24 cellular contexts compared by ENCODE assay signal in genomic region chr4:104811727-104812126, GRCh38.
"Had no signal": no experiment of that assay in that cellular context is flagged by ENCODE, and none has a peak within 500 bp of the region (broad histone marks: within the 10 kb centered on the region; RNA-seq: fewer than 3 reads in every experiment).

No MANE protein-coding gene starts in this region.

- H3K9me3 ChIP-seq: adrenal gland, esophagus muscularis mucosa, gastrocnemius medialis, tibial artery had no signal

- H3K79me2 ChIP-seq: parathyroid adenoma had no signal

- ATAC-seq: activated CD8-positive, alpha-beta memory T cell treated with anti-CD3 and anti-CD28 coated beads, Interleukin-2, amount 10 ng/mL, durations not matched to agents 7 days and 5 days; activated T-helper 17 cell treated with anti-CD3 and anti-CD28 coated beads, Interleukin-2, amount 50 U/mL, for 72 hours; gastrocnemius medialis; left cardiac atrium; right cardiac atrium had no signal

- H3K4me1 ChIP-seq: adrenal gland, esophagus muscularis mucosa, gastrocnemius medialis, parathyroid adenoma, tibial artery had no signal

- H3K27me3 Mint-ChIP-seq: activated CD4-positive, alpha-beta memory T cell treated with anti-CD3 and anti-CD28 coated beads for 36 hours; activated CD8-positive, alpha-beta memory T cell treated with anti-CD3 and anti-CD28 coated beads, Interleukin-2, amount 10 ng/mL, durations not matched to agents 7 days and 5 days; activated naive CD8-positive, alpha-beta T cell; activated T-helper 17 cell treated with anti-CD3 and anti-CD28 coated beads, Interleukin-2, amount 50 U/mL, for 72 hours; central memory CD8-positive, alpha-beta T cell; memory B cell; stimulated activated naive CD8-positive, alpha-beta T cell treated with anti-CD3 and anti-CD28 coated beads, Interleukin-15, Interleukin-2, amounts not matched to agents 100 ng/mL and 50 ng/mL, for 24 hours had no signal

- H3K27ac Mint-ChIP-seq: activated CD4-positive, alpha-beta memory T cell treated with anti-CD3 and anti-CD28 coated beads for 36 hours; activated CD8-positive, alpha-beta memory T cell treated with anti-CD3 and anti-CD28 coated beads, Interleukin-2, amount 10 ng/mL, durations not matched to agents 7 days and 5 days; activated naive CD8-positive, alpha-beta T cell; activated T-helper 17 cell treated with anti-CD3 and anti-CD28 coated beads, Interleukin-2, amount 50 U/mL, for 72 hours; memory B cell; nephron progenitor cell; stimulated activated naive CD8-positive, alpha-beta T cell treated with anti-CD3 and anti-CD28 coated beads, Interleukin-15, Interleukin-2, amounts not matched to agents 100 ng/mL and 50 ng/mL, for 24 hours; T-helper 1 cell treated with Interleukin-12 subunit alpha and Interleukin-12 subunit beta and Interleukin-4 antibody, amounts not matched to agents 30 μg/mL and 1 μg/mL, for 36 hours had no signal

- H3K36me3 Mint-ChIP-seq: activated CD4-positive, alpha-beta memory T cell treated with anti-CD3 and anti-CD28 coated beads for 36 hours; activated CD8-positive, alpha-beta memory T cell treated with anti-CD3 and anti-CD28 coated beads, Interleukin-2, amount 10 ng/mL, durations not matched to agents 7 days and 5 days; activated naive CD8-positive, alpha-beta T cell; memory B cell had no signal

- H3K36me3 ChIP-seq: adrenal gland, esophagus muscularis mucosa, gastrocnemius medialis, tibial artery had no signal

- H3K27me3 ChIP-seq: adrenal gland, esophagus muscularis mucosa, gastrocnemius medialis, tibial artery had no signal

- H3K4me1 Mint-ChIP-seq: activated CD8-positive, alpha-beta memory T cell treated with anti-CD3 and anti-CD28 coated beads, Interleukin-2, amount 10 ng/mL, durations not matched to agents 7 days and 5 days; activated T-helper 17 cell treated with anti-CD3 and anti-CD28 coated beads, Interleukin-2, amount 50 U/mL, for 72 hours; central memory CD8-positive, alpha-beta T cell; nephron progenitor cell had no signal

- H3K4me3 Mint-ChIP-seq: activated CD4-positive, alpha-beta memory T cell treated with anti-CD3 and anti-CD28 coated beads for 36 hours; activated CD8-positive, alpha-beta memory T cell treated with anti-CD3 and anti-CD28 coated beads, Interleukin-2, amount 10 ng/mL, durations not matched to agents 7 days and 5 days; activated naive CD8-positive, alpha-beta T cell; activated T-helper 17 cell treated with anti-CD3 and anti-CD28 coated beads, Interleukin-2, amount 50 U/mL, for 72 hours; central memory CD8-positive, alpha-beta T cell; memory B cell; nephron progenitor cell; stimulated activated naive CD8-positive, alpha-beta T cell treated with anti-CD3 and anti-CD28 coated beads, Interleukin-15, Interleukin-2, amounts not matched to agents 100 ng/mL and 50 ng/mL, for 24 hours; T-helper 1 cell treated with Interleukin-12 subunit alpha and Interleukin-12 subunit beta and Interleukin-4 antibody, amounts not matched to agents 30 μg/mL and 1 μg/mL, for 36 hours had no signal

- H2AFZ ChIP-seq: parathyroid adenoma had no signal

- H3K9ac ChIP-seq: parathyroid adenoma had no signal

- H3K9me3 Mint-ChIP-seq: activated CD4-positive, alpha-beta memory T cell treated with anti-CD3 and anti-CD28 coated beads for 36 hours; activated T-helper 17 cell treated with anti-CD3 and anti-CD28 coated beads, Interleukin-2, amount 50 U/mL, for 72 hours; central memory CD8-positive, alpha-beta T cell; memory B cell; stimulated activated naive CD8-positive, alpha-beta T cell treated with anti-CD3 and anti-CD28 coated beads, Interleukin-15, Interleukin-2, amounts not matched to agents 100 ng/mL and 50 ng/mL, for 24 hours had no signal

- DNase-seq: activated CD4-positive, alpha-beta memory T cell treated with anti-CD3 and anti-CD28 coated beads for 36 hours; activated CD4-positive, alpha-beta T cell treated with anti-CD3 and anti-CD28 coated beads for 48 hours; activated CD8-positive, alpha-beta memory T cell treated with anti-CD3 and anti-CD28 coated beads, Interleukin-2, amount 10 ng/mL, durations not matched to agents 7 days and 5 days; activated T-cell treated with anti-CD3 and anti-CD28 coated beads, Interleukin-2, amount 50 U/mL, for 1 hour; adrenal gland; effector memory CD4-positive, alpha-beta T cell; gastrocnemius medialis; head of caudate nucleus; hypothalamus; islet precursor cell; left cardiac atrium; nephron progenitor cell; right cardiac atrium; stimulated activated CD4-positive, alpha-beta T cell treated with anti-CD3 and anti-CD28 coated beads, Interleukin-12 subunit alpha, Interleukin-12 subunit beta, amount 100 ng/mL, for 4 hours; T1000; tibial artery had no signal

- H3K27ac ChIP-seq: adrenal gland, esophagus muscularis mucosa, gastrocnemius medialis, parathyroid adenoma, tibial artery had no signal

- H3K4me3 ChIP-seq: adrenal gland, esophagus muscularis mucosa, gastrocnemius medialis, tibial artery had no signal
